Comparison of ENCODE assay signal across 8 cellular contexts in genomic region chr9:128341435-128341849, GRCh38. TPM values are rescaled to one million over a fixed set of nuclear protein-coding genes. Genes with fewer than 3 reads are reported as not detected.
DNase-seq lines count a peak whose midpoint lies in the region; ATAC-seq and TF ChIP-seq lines count a peak whose summit lies in the region.

No MANE protein-coding gene starts in this region.

- H3K4me3 Mint-ChIP-seq in HFFc6: peak overlapping the region; percentile 89
- H3K4me3 Mint-ChIP-seq in activated CD8-positive, alpha-beta T cell treated with anti-CD3 and anti-CD28 coated beads for 36 hours: peak overlapping the region; percentile 80
- peak overlapping the region; percentile 84 to 88 for H3K4me3 Mint-ChIP-seq in effector memory CD8-positive, alpha-beta T cell
- H3K4me3 Mint-ChIP-seq in mesothelial cell of epicardium: peak overlapping the region; percentile 87

- POLR2A ChIA-PET in activated CD8-positive, alpha-beta T cell treated with anti-CD3 and anti-CD28 coated beads for 36 hours (lab: Charles Lee): interaction anchor here (0.7 to 1.8 kb wide), 8 partner anchors 8 to 478 kb away, joined by 3 to 5 read pairs (median 3); partner anchors contain the start of genes CIZ1 and TRUB2

- peaks cover 7% of the 10 kb centered on the region for H3K4me1 Mint-ChIP-seq in HFFc6 (ENCODE audit: low read depth)
- H3K4me1 Mint-ChIP-seq in activated CD8-positive, alpha-beta T cell treated with anti-CD3 and anti-CD28 coated beads for 36 hours (ENCODE audit: low read depth): peaks cover 6% of the 10 kb centered on the region
- peaks cover 5 to 6% of the 10 kb centered on the region in 2 donors for H3K4me1 Mint-ChIP-seq in effector memory CD8-positive, alpha-beta T cell (ENCODE audit: low read depth in 2 of 2)
- H3K4me1 Mint-ChIP-seq in mesothelial cell of epicardium: peaks cover 5% of the 10 kb centered on the region

- intact Hi-C loops in activated CD8-positive, alpha-beta T cell treated with anti-CD3 and anti-CD28 coated beads for 36 hours (cut with micrococcal nuclease): loop anchor here (2.0 kb wide), 1 partner anchor 47 kb away; no protein-coding TSS in a partner anchor

- H3K36me3 Mint-ChIP-seq in HFFc6 (ENCODE audit: low read depth) (no peaks in the 10 kb centered on the region), mesothelial cell of epicardium (peaks cover 5% of the 10 kb centered on the region)
- peaks cover 9% of the 10 kb centered on the region for H3K36me3 Mint-ChIP-seq in activated CD8-positive, alpha-beta T cell treated with anti-CD3 and anti-CD28 coated beads for 36 hours (ENCODE audit: low read depth)
- H3K36me3 Mint-ChIP-seq in effector memory CD8-positive, alpha-beta T cell (ENCODE audit: insufficient read depth): peaks cover 19% of the 10 kb centered on the region

- peak; percentile 70 for DNase-seq in COLO668 (lab: John Stamatoyannopoulos, UW; ENCODE audit: unreplicated experiment)
- DNase-seq in HFFc6: peak; percentile 60
- peak; percentile 55 for DNase-seq in NCI-H774 (lab: John Stamatoyannopoulos, UW)
- peak; percentile 88 for DNase-seq in activated CD8-positive, alpha-beta T cell treated with anti-CD3 and anti-CD28 coated beads for 36 hours
- peak; percentile 58 to 69 (median 60) for DNase-seq in effector memory CD8-positive, alpha-beta T cell
- DNase-seq in mesothelial cell of epicardium (ENCODE audit: low spot score in 2 of 2, unreplicated experiment in 2 of 2): peak in 1 of 2 experiments; percentile 60
- DNase-seq in stimulated activated CD8-positive, alpha-beta memory T cell treated with anti-CD3 and anti-CD28 coated beads, Interleukin-2, amount 100 ng/mL, for 48 hours (ENCODE audit: low read depth in 2 of 2): peak; percentile 49 to 57

- no peaks in the 10 kb centered on the region for H3K9me3 Mint-ChIP-seq in HFFc6
- no peaks in the 10 kb centered on the region for H3K9me3 Mint-ChIP-seq in activated CD8-positive, alpha-beta T cell treated with anti-CD3 and anti-CD28 coated beads for 36 hours
- H3K9me3 Mint-ChIP-seq in effector memory CD8-positive, alpha-beta T cell: no peaks in the 10 kb centered on the region
- H3K9me3 Mint-ChIP-seq in mesothelial cell of epicardium: no peaks in the 10 kb centered on the region

- H3K27me3 Mint-ChIP-seq in HFFc6 (ENCODE audit: insufficient read depth): no peaks in the 10 kb centered on the region; the same call in 1 of the 2 replicates
- no peaks in the 10 kb centered on the region for H3K27me3 Mint-ChIP-seq in activated CD8-positive, alpha-beta T cell treated with anti-CD3 and anti-CD28 coated beads for 36 hours
- H3K27me3 Mint-ChIP-seq in effector memory CD8-positive, alpha-beta T cell: no peaks in the 10 kb centered on the region
- no peaks in the 10 kb centered on the region for H3K27me3 Mint-ChIP-seq in mesothelial cell of epicardium (ENCODE audit: low read depth)

- CTCF ChIA-PET in activated CD8-positive, alpha-beta T cell treated with anti-CD3 and anti-CD28 coated beads for 36 hours (lab: Charles Lee): interaction anchor here (0.6 to 1.4 kb wide), 26 partner anchors 9 to 213 kb away, joined by 3 to 21 read pairs (median 4); partner anchors contain the start of genes CERCAM, COQ4, GOLGA2 and SWI5

- TF ChIP-seq CTCF in HFFc6 (IDR thresholded peaks at IDR 0.05) (peak; percentile 77), mesothelial cell of epicardium (IDR thresholded peaks at IDR 0.05; ENCODE audit: unreplicated experiment) (no peak)
- peak; percentile 69 for TF ChIP-seq CTCF in activated CD8-positive, alpha-beta T cell treated with anti-CD3 and anti-CD28 coated beads for 36 hours (IDR thresholded peaks at IDR 0.05)

- H3K27ac Mint-ChIP-seq in HFFc6: peak overlapping the region; percentile 67
- peak overlapping the region; percentile 65 for H3K27ac Mint-ChIP-seq in activated CD8-positive, alpha-beta T cell treated with anti-CD3 and anti-CD28 coated beads for 36 hours
- peak overlapping the region; percentile 33 to 70 for H3K27ac Mint-ChIP-seq in effector memory CD8-positive, alpha-beta T cell
- H3K27ac Mint-ChIP-seq in mesothelial cell of epicardium: peak overlapping the region; percentile 72

- ATAC-seq in activated CD8-positive, alpha-beta T cell treated with anti-CD3 and anti-CD28 coated beads for 36 hours: peak; percentile 73
- peak; percentile 52 for ATAC-seq in effector memory CD8-positive, alpha-beta T cell (replicated peaks)
- no peak for ATAC-seq in GM19035 (IDR thresholded peaks at IDR 0.05; ENCODE audit: unreplicated experiment)

RNA-seq across cellular contexts. Expression of gene SLC27A4, which starts 1.1 kb away (rescaled TPM):
- total RNA-seq in HFFc6 (2021; fragmentation: NEBNext Ultra II Directional; extraction: Animal tissue kit (Norgen Biotek cat#: 25700)): 10 to 100 TPM; 21.1 to 31.1 (median 23.2) TPM
- total RNA-seq in activated CD8-positive, alpha-beta T cell treated with anti-CD3 and anti-CD28 coated beads for 36 hours: 10 to 100 TPM; 10.5 to 11.2 TPM
- 18.5 to 19.9 TPM (median 19.0 TPM) in 3 replicates for total RNA-seq in mesothelial cell of epicardium

RNA-seq across cellular contexts. Expression of gene COQ4, which starts 18.8 kb away (rescaled TPM):
- 10 to 100 TPM; 29.8 to 33.3 (median 31.3) TPM for total RNA-seq in HFFc6 (2021; fragmentation: NEBNext Ultra II Directional; extraction: Animal tissue kit (Norgen Biotek cat#: 25700))
- total RNA-seq in activated CD8-positive, alpha-beta T cell treated with anti-CD3 and anti-CD28 coated beads for 36 hours: 10 to 100 TPM; 31.9 to 33.5 TPM
- 53.7 to 56.2 TPM (median 55.4 TPM) in 3 replicates for total RNA-seq in mesothelial cell of epicardium

RNA-seq across cellular contexts. Expression of gene TRUB2, which starts 19.2 kb away (rescaled TPM):
- total RNA-seq in HFFc6 (2021; fragmentation: NEBNext Ultra II Directional; extraction: Animal tissue kit (Norgen Biotek cat#: 25700)): 10 to 100 TPM; 27.0 to 38.5 (median 34.3) TPM
- 10 to 100 TPM; 29.7 to 30.1 TPM for total RNA-seq in activated CD8-positive, alpha-beta T cell treated with anti-CD3 and anti-CD28 coated beads for 36 hours
- 27.8 to 29.8 TPM (median 29.3 TPM) in 3 replicates for total RNA-seq in mesothelial cell of epicardium

RNA-seq across cellular contexts. Expression of gene URM1, which starts 29.7 kb away (rescaled TPM):
- 10 to 100 TPM; 63.8 to 75.5 (median 70.2) TPM for total RNA-seq in HFFc6 (2021; fragmentation: NEBNext Ultra II Directional; extraction: Animal tissue kit (Norgen Biotek cat#: 25700))
- 10 to 100 TPM; 56.3 to 60.2 TPM for total RNA-seq in activated CD8-positive, alpha-beta T cell treated with anti-CD3 and anti-CD28 coated beads for 36 hours
- 46.6 to 54.9 TPM (median 51.5 TPM) in 3 replicates for total RNA-seq in mesothelial cell of epicardium
